In genomic region chr20:44199877-44200276, GRCh38 we compare ENCODE assay signal across 23 cellular contexts. TPM values are rescaled to one million over a fixed set of nuclear protein-coding genes. Genes with fewer than 3 reads are reported as not detected.
DNase-seq lines count a peak whose midpoint lies in the region; ATAC-seq and TF ChIP-seq lines count a peak whose summit lies in the region.
"Had no signal": no experiment of that assay in that cellular context is flagged by ENCODE, and none has a peak within 500 bp of the region (broad histone marks: within the 10 kb centered on the region; RNA-seq: fewer than 3 reads in every experiment).

No MANE protein-coding gene starts in this region.

- H3K9me3 Mint-ChIP-seq in activated naive CD4-positive, alpha-beta T cell treated with anti-CD3 and anti-CD28 coated beads, Interleukin-2, amount 10 ng/mL, durations not matched to agents 7 days and 5 days: no peaks in the 10 kb centered on the region
- no peaks in the 10 kb centered on the region for H3K9me3 Mint-ChIP-seq in activated naive CD4-positive, alpha-beta T cell treated with anti-CD3 and anti-CD28 coated beads for 36 hours
- H3K9me3 Mint-ChIP-seq in activated CD4-positive, alpha-beta memory T cell treated with anti-CD3 and anti-CD28 coated beads for 36 hours: no peaks in the 10 kb centered on the region
- H3K9me3 Mint-ChIP-seq in chondrocyte (ENCODE audit: low read depth): no peaks in the 10 kb centered on the region
- no peaks in the 10 kb centered on the region for H3K9me3 Mint-ChIP-seq in GM23338
- H3K9me3 Mint-ChIP-seq: CD14-positive monocyte; stimulated activated effector memory CD8-positive, alpha-beta T cell treated with anti-CD3 and anti-CD28 coated beads, Interleukin-12 subunit alpha, Interleukin-12 subunit beta, amount 100 ng/mL, for 72 hours had no signal

- no peak overlapping the region for H2AFZ ChIP-seq in GM23338
- H2AFZ ChIP-seq: hepatocyte had no signal

- no peak overlapping the region for H3K4me2 ChIP-seq in GM23338
- H3K4me2 ChIP-seq: hepatocyte had no signal

- POLR2A ChIA-PET in activated CD4-positive, alpha-beta memory T cell treated with anti-CD3 and anti-CD28 coated beads for 36 hours (lab: Charles Lee): no interaction called here

- no peak for TF ChIP-seq EP300 in sigmoid colon (IDR thresholded peaks at IDR 0.05)

- TF ChIP-seq CTCF in chondrocyte (IDR thresholded peaks at IDR 0.05) (no peak), sigmoid colon (IDR thresholded peaks at IDR 0.05) (no peak), GM23338 (conservative IDR thresholded peaks at IDR 0.05; ENCODE audit: low read depth in 2 of 2) (no peak)

- no peak for TF ChIP-seq POLR2A in sigmoid colon (IDR thresholded peaks at IDR 0.05)

- peak overlapping the region in 3 of 4 donors; percentile 13 to 81 (median 80) for H3K27ac ChIP-seq in sigmoid colon
- H3K27ac ChIP-seq in GM23338 (ENCODE audit: low read depth): no peak overlapping the region
- H3K27ac ChIP-seq: breast epithelium, hepatocyte, ovary had no signal

- peaks cover 65% of the 10 kb centered on the region for H3K36me3 Mint-ChIP-seq in activated naive CD4-positive, alpha-beta T cell treated with anti-CD3 and anti-CD28 coated beads, Interleukin-2, amount 10 ng/mL, durations not matched to agents 7 days and 5 days
- peaks cover 31% of the 10 kb centered on the region for H3K36me3 Mint-ChIP-seq in activated naive CD4-positive, alpha-beta T cell treated with anti-CD3 and anti-CD28 coated beads for 36 hours (ENCODE audit: low read depth)
- peaks cover 39% of the 10 kb centered on the region for H3K36me3 Mint-ChIP-seq in activated CD4-positive, alpha-beta memory T cell treated with anti-CD3 and anti-CD28 coated beads for 36 hours
- peaks cover 40% of the 10 kb centered on the region for H3K36me3 Mint-ChIP-seq in chondrocyte (ENCODE audit: low read depth)
- peaks cover 65% of the 10 kb centered on the region for H3K36me3 Mint-ChIP-seq in GM23338 (ENCODE audit: low read depth)

- no peaks in the 10 kb centered on the region for H3K9me3 ChIP-seq in sigmoid colon
- H3K9me3 ChIP-seq: breast epithelium, ovary had no signal

- H3K36me3 ChIP-seq in sigmoid colon (peaks cover 22 to 79% (median 37%) of the 10 kb centered on the region in 4 donors), GM23338 (ENCODE audit: insufficient read depth) (peaks cover 45% of the 10 kb centered on the region)
- H3K36me3 ChIP-seq: breast epithelium, ovary had no signal

- no peaks in the 10 kb centered on the region for H3K27me3 ChIP-seq in sigmoid colon
- no peaks in the 10 kb centered on the region for H3K27me3 ChIP-seq in GM23338 (ENCODE audit: insufficient read depth)
- H3K27me3 ChIP-seq: breast epithelium, hepatocyte, ovary had no signal

- H3K79me2 ChIP-seq in GM23338 (replicated peaks; ENCODE audit: insufficient read depth): peaks cover 36% of the 10 kb centered on the region

- no peak for ATAC-seq in GM23338
- ATAC-seq: HCT116 had no signal

- peaks cover 42% of the 10 kb centered on the region for H3K4me1 Mint-ChIP-seq in activated naive CD4-positive, alpha-beta T cell treated with anti-CD3 and anti-CD28 coated beads, Interleukin-2, amount 10 ng/mL, durations not matched to agents 7 days and 5 days
- peaks cover 30% of the 10 kb centered on the region for H3K4me1 Mint-ChIP-seq in activated naive CD4-positive, alpha-beta T cell treated with anti-CD3 and anti-CD28 coated beads for 36 hours (ENCODE audit: low read depth)
- H3K4me1 Mint-ChIP-seq in activated CD4-positive, alpha-beta memory T cell treated with anti-CD3 and anti-CD28 coated beads for 36 hours (ENCODE audit: low read depth): peaks cover 37% of the 10 kb centered on the region
- H3K4me1 Mint-ChIP-seq in chondrocyte (ENCODE audit: low read depth) (peaks cover 52% of the 10 kb centered on the region), GM23338 (no peaks in the 10 kb centered on the region)

- CTCF ChIA-PET in activated naive CD4-positive, alpha-beta T cell treated with anti-CD3 and anti-CD28 coated beads, Interleukin-2, amount 10 ng/mL, durations not matched to agents 7 days and 5 days (lab: Charles Lee): no interaction called here
- CTCF ChIA-PET in activated naive CD4-positive, alpha-beta T cell treated with anti-CD3 and anti-CD28 coated beads for 36 hours (lab: Charles Lee): no interaction called here
- CTCF ChIA-PET in activated CD4-positive, alpha-beta memory T cell treated with anti-CD3 and anti-CD28 coated beads for 36 hours (lab: Charles Lee): interaction anchor here (1.1 kb wide), 1 partner anchor 10 kb away, joined by 3 read pairs; no protein-coding TSS in a partner anchor

- intact Hi-C loops in activated naive CD4-positive, alpha-beta T cell treated with anti-CD3 and anti-CD28 coated beads for 36 hours (cut with micrococcal nuclease): no loop called here
- intact Hi-C loops in activated CD4-positive, alpha-beta memory T cell treated with anti-CD3 and anti-CD28 coated beads for 36 hours (cut with micrococcal nuclease): loop anchor here (10.0 kb wide), 1 partner anchor 445 kb away; no protein-coding TSS in a partner anchor
- intact Hi-C loops in sigmoid colon (cut with DNase I): loop anchor here (10.0 kb wide), 2 partner anchors 185 to 435 kb away; no protein-coding TSS in a partner anchor

- H3K4me1 ChIP-seq in sigmoid colon: peaks cover 0 to 53% (median 32%) of the 10 kb centered on the region in 4 donors
- H3K4me1 ChIP-seq in GM23338 (ENCODE audit: insufficient read depth): no peaks in the 10 kb centered on the region

- peak overlapping the region; percentile 46 for H3K27ac Mint-ChIP-seq in activated naive CD4-positive, alpha-beta T cell treated with anti-CD3 and anti-CD28 coated beads, Interleukin-2, amount 10 ng/mL, durations not matched to agents 7 days and 5 days
- H3K27ac Mint-ChIP-seq in activated naive CD4-positive, alpha-beta T cell treated with anti-CD3 and anti-CD28 coated beads for 36 hours: no peak overlapping the region
- peak overlapping the region; percentile 47 for H3K27ac Mint-ChIP-seq in activated CD4-positive, alpha-beta memory T cell treated with anti-CD3 and anti-CD28 coated beads for 36 hours
- H3K27ac Mint-ChIP-seq in chondrocyte (ENCODE audit: unreplicated experiment): peak overlapping the region; percentile 69
- H3K27ac Mint-ChIP-seq in GM23338: no peak overlapping the region
- H3K27ac Mint-ChIP-seq: stimulated activated effector memory CD8-positive, alpha-beta T cell treated with anti-CD3 and anti-CD28 coated beads, Interleukin-12 subunit alpha, Interleukin-12 subunit beta, amount 100 ng/mL, for 72 hours had no signal

- no peaks in the 10 kb centered on the region for H3F3A ChIP-seq in GM23338 (replicated peaks; ENCODE audit: low read depth)

- no peaks in the 10 kb centered on the region for H3K9me2 ChIP-seq in GM23338 (ENCODE audit: insufficient read depth)

- H4K20me1 ChIP-seq in GM23338 (replicated peaks; ENCODE audit: insufficient read depth): peaks cover 28% of the 10 kb centered on the region

- H3K4me3 Mint-ChIP-seq in activated naive CD4-positive, alpha-beta T cell treated with anti-CD3 and anti-CD28 coated beads, Interleukin-2, amount 10 ng/mL, durations not matched to agents 7 days and 5 days: no peak overlapping the region
- H3K4me3 Mint-ChIP-seq in activated naive CD4-positive, alpha-beta T cell treated with anti-CD3 and anti-CD28 coated beads for 36 hours: no peak overlapping the region
- H3K4me3 Mint-ChIP-seq in activated CD4-positive, alpha-beta memory T cell treated with anti-CD3 and anti-CD28 coated beads for 36 hours: no peak overlapping the region
- no peak overlapping the region for H3K4me3 Mint-ChIP-seq in chondrocyte (ENCODE audit: unreplicated experiment)
- no peak overlapping the region for H3K4me3 Mint-ChIP-seq in GM23338
- H3K4me3 Mint-ChIP-seq: CD14-positive monocyte; stimulated activated effector memory CD8-positive, alpha-beta T cell treated with anti-CD3 and anti-CD28 coated beads, Interleukin-12 subunit alpha, Interleukin-12 subunit beta, amount 100 ng/mL, for 72 hours had no signal

- no peak for DNase-seq in activated naive CD4-positive, alpha-beta T cell treated with anti-CD3 and anti-CD28 coated beads, Interleukin-2, amount 10 ng/mL, durations not matched to agents 7 days and 5 days
- no peak for DNase-seq in activated naive CD4-positive, alpha-beta T cell treated with anti-CD3 and anti-CD28 coated beads for 36 hours
- DNase-seq in activated CD4-positive, alpha-beta memory T cell treated with anti-CD3 and anti-CD28 coated beads for 36 hours: no peak
- DNase-seq in chondrocyte (ENCODE audit: low spot score): no peak
- DNase-seq in sigmoid colon: no peak
- no peak for DNase-seq in GM23338 (ENCODE audit: low spot score)
- no peak for DNase-seq in SIG-M5 treated with dmso at 0.1 percent for 504 hours (lab: John Stamatoyannopoulos, UW; ENCODE audit: unreplicated experiment)
- no peak for DNase-seq in GM19238 (ENCODE audit: insufficient read length, low spot score)
- DNase-seq: activated CD4-positive, CD25-positive, alpha-beta regulatory T cell treated with anti-CD3 and anti-CD28 coated beads, Interleukin-2, amount 50 U/mL, for 72 hours; NCI-H1105 treated with DMSO at 0.1 percent for 48 hours; NCI-H2081 treated with DMSO at 0.1 percent for 48 hours; NCI-H446 treated with DMSO at 0.1 percent for 48 hours; NK-92 treated with Interleukin-12 subunit alpha and Interleukin-12 subunit beta, amount 100 ng/mL, for 24 hours; ovary had no signal

- 94% methylated on average over 4 of the region's 4 CpGs for WGBS in sigmoid colon, 2 donors

- H3K4me3 ChIP-seq in sigmoid colon: no peak overlapping the region
- no peak overlapping the region for H3K4me3 ChIP-seq in GM23338
- H3K4me3 ChIP-seq: breast epithelium, hepatocyte, ovary had no signal

- no peaks in the 10 kb centered on the region for H3K27me3 Mint-ChIP-seq in activated naive CD4-positive, alpha-beta T cell treated with anti-CD3 and anti-CD28 coated beads, Interleukin-2, amount 10 ng/mL, durations not matched to agents 7 days and 5 days
- H3K27me3 Mint-ChIP-seq in activated naive CD4-positive, alpha-beta T cell treated with anti-CD3 and anti-CD28 coated beads for 36 hours (ENCODE audit: low read depth): no peaks in the 10 kb centered on the region
- H3K27me3 Mint-ChIP-seq in activated CD4-positive, alpha-beta memory T cell treated with anti-CD3 and anti-CD28 coated beads for 36 hours: no peaks in the 10 kb centered on the region
- H3K27me3 Mint-ChIP-seq in chondrocyte (ENCODE audit: low read depth) (no peaks in the 10 kb centered on the region), GM23338 (ENCODE audit: insufficient read depth, low read depth, poor library complexity) (peaks cover 2% of the 10 kb centered on the region)

RNA-seq across cellular contexts. Expression of gene OSER1, which starts 10.7 kb away (rescaled TPM):
- total RNA-seq in activated naive CD4-positive, alpha-beta T cell treated with anti-CD3 and anti-CD28 coated beads for 36 hours: 10 to 100 TPM; 27.7 to 28.4 TPM
- total RNA-seq in activated CD4-positive, alpha-beta memory T cell treated with anti-CD3 and anti-CD28 coated beads for 36 hours: 10 to 100 TPM; 23.4 to 24.2 TPM
- 30.3 to 33.0 TPM (median 31.5 TPM) in 3 replicates for total RNA-seq in chondrocyte
- 10 to 100 TPM; 47.4 to 90.5 (median 61.5) TPM for total RNA-seq in sigmoid colon
- polyA plus RNA-seq in sigmoid colon: 10 to 100 TPM; 28.5 to 39.8 (median 37.2) TPM
- total RNA-seq in GM23338 (2014; rRNA removed; shearing (Covaris generic)): 31.1 and 32.4 TPM in 2 replicates
- polyA plus RNA-seq in GM23338 (2016; fragmentation: Nextera tagmentation; extraction: Ambion mirVana): 22.1 and 25.2 TPM in 2 replicates

RNA-seq across cellular contexts. Expression of gene JPH2, which starts 12.9 kb away (rescaled TPM):
- total RNA-seq in activated naive CD4-positive, alpha-beta T cell treated with anti-CD3 and anti-CD28 coated beads for 36 hours: not detected
- total RNA-seq in activated CD4-positive, alpha-beta memory T cell treated with anti-CD3 and anti-CD28 coated beads for 36 hours: not detected
- 46.6 to 75.9 TPM (median 71.2 TPM) in 3 replicates for total RNA-seq in chondrocyte
- 100 to 1,000 TPM in 3 of 4 donors, 10 to 100 TPM in 1; 52.0 to 166 (median 122) TPM for total RNA-seq in sigmoid colon
- polyA plus RNA-seq in sigmoid colon: 1 to 10 TPM in 1 of 3 donors, under 1 TPM in 2; 0.23 to 5.3 (median 0.60) TPM
- total RNA-seq in GM23338 (2014; rRNA removed; shearing (Covaris generic)): 0.78 and 1.1 TPM in 2 replicates
- polyA plus RNA-seq in GM23338 (2016; fragmentation: Nextera tagmentation; extraction: Ambion mirVana): 0.16 and 0.43 TPM in 2 replicates
- total RNA-seq: endothelial cell of umbilical vein, lung microvascular endothelial cell had no signal
- polyA plus RNA-seq: CD14-positive monocyte, endothelial cell of umbilical vein had no signal

RNA-seq across cellular contexts. Expression of gene GDAP1L1, which starts 47.2 kb away (rescaled TPM):
- total RNA-seq in activated naive CD4-positive, alpha-beta T cell treated with anti-CD3 and anti-CD28 coated beads for 36 hours: under 1 TPM; 0.27 to 0.50 TPM
- total RNA-seq in activated CD4-positive, alpha-beta memory T cell treated with anti-CD3 and anti-CD28 coated beads for 36 hours: not detected
- not detected in 3 replicates for total RNA-seq in chondrocyte
- 1 to 10 TPM in 2 of 4 donors, under 1 TPM in 1, not detected in 1; 0.36 to 1.4 (median 1.3) TPM for total RNA-seq in sigmoid colon
- under 1 TPM in 2 of 3 donors, not detected in 1; 0.20 to 0.60 TPM for polyA plus RNA-seq in sigmoid colon
- 6.9 and 11.2 TPM in 2 replicates for total RNA-seq in GM23338 (2014; rRNA removed; shearing (Covaris generic))
- 4.5 and 5.9 TPM in 2 replicates for polyA plus RNA-seq in GM23338 (2016; fragmentation: Nextera tagmentation; extraction: Ambion mirVana)
- total RNA-seq: breast epithelium, endothelial cell of umbilical vein, lung microvascular endothelial cell, RPMI7951 had no signal
- polyA plus RNA-seq: AG04450, CD14-positive monocyte, endothelial cell of umbilical vein had no signal

Comparison
In these comparisons a context has a peak if more than half of its experiments do, and no peak if none do; other contexts are left out.
1. H3K27ac Mint-ChIP-seq: peak in activated naive CD4-positive, alpha-beta T cell treated with anti-CD3 and anti-CD28 coated beads, Interleukin-2, amount 10 ng/mL, durations not matched to agents 7 days and 5 days (single experiment), activated CD4-positive, alpha-beta memory T cell treated with anti-CD3 and anti-CD28 coated beads for 36 hours (single experiment) and chondrocyte (single experiment); none in activated naive CD4-positive, alpha-beta T cell treated with anti-CD3 and anti-CD28 coated beads for 36 hours (single experiment) and GM23338 (single experiment).
2. RNA of gene JPH2, which starts 12.9 kb away (total RNA-seq): 52.0 to 166 TPM in sigmoid colon and 46.6 to 75.9 TPM in chondrocyte; 0.78 to 1.1 TPM in GM23338, not detected in activated CD4-positive, alpha-beta memory T cell treated with anti-CD3 and anti-CD28 coated beads for 36 hours and not detected in activated naive CD4-positive, alpha-beta T cell treated with anti-CD3 and anti-CD28 coated beads for 36 hours; every median in the first group is over 10 times any median in the second.